20 cellular contexts compared by ENCODE assay signal in the genomic region with DNA sequence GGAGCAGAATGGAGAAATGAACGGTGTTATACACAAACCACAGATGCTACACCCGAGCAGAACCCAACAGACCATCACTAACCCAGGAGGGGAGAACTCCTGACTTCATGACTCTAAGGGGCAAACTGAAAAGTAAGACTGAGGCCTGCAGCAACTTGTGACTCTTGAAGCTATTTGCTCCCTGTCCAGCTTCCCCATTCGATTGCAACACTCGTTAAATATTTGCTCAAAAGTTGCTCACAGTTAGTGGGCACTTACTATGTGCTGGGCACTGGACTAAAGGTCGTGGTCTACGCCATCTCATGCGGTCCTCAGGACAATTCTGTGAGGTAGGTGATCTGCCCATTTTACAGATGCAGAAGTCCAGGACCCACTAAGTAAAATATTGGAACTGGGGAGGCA. TPM values are rescaled to one million over a fixed set of nuclear protein-coding genes. Genes with fewer than 3 reads are reported as not detected.
A peak's percentile ranks its signal among the peaks of the same experiment; 100 is the strongest.
DNase-seq lines count a peak whose midpoint lies in the region; ATAC-seq and TF ChIP-seq lines count a peak whose summit lies in the region.
"Had no signal": no experiment of that assay in that cellular context is flagged by ENCODE, and none has a peak within 500 bp of the region (broad histone marks: within the 10 kb centered on the region; RNA-seq: fewer than 3 reads in every experiment).

No MANE protein-coding gene starts in this region.

- H3K27me3 ChIP-seq in upper lobe of right lung: no peaks in the 10 kb centered on the region
- H3K27me3 ChIP-seq: colonic mucosa, vagina had no signal

- peak; percentile 60 for DNase-seq in MV-4-11 (lab: John Stamatoyannopoulos, UW)
- DNase-seq in epithelial cell of proximal tubule (ENCODE audit: low read depth): peak; percentile 82
- DNase-seq in upper lobe of right lung: no peak
- no peak for DNase-seq in activated T-cell treated with anti-CD3 and anti-CD28 coated beads for 4 hours
- no peak for DNase-seq in anterior cingulate cortex (lab: John Stamatoyannopoulos, UW)
- no peak for DNase-seq in type B pancreatic cell (ENCODE audit: extremely low spot score, unreplicated experiment)
- DNase-seq: activated CD8-positive, alpha-beta memory T cell treated with anti-CD3 and anti-CD28 coated beads for 24 hours; activated effector memory CD4-positive, alpha-beta T cell treated with Interleukin-2 at 50 U/mL for 16 hours; CD4-positive, alpha-beta memory T cell; colonic mucosa; EL; glutamatergic neuron; IMR-90; NCI-H1105 treated with DMSO at 0.1 percent for 48 hours; NK-92 treated with Interleukin-12 subunit alpha and Interleukin-12 subunit beta, amount 100 ng/mL, for 24 hours; stimulated activated naive CD8-positive, alpha-beta T cell treated with anti-CD3 and anti-CD28 coated beads, Interleukin-15, Interleukin-2, amounts not matched to agents 100 U/mL and 50 U/mL, for 24 hours had no signal

- no peaks in the 10 kb centered on the region for H3K9me3 ChIP-seq in upper lobe of right lung
- H3K9me3 ChIP-seq: colonic mucosa, esophagus muscularis mucosa, vagina had no signal

- H3K27me3 Mint-ChIP-seq in type B pancreatic cell: peaks cover 7% of the 10 kb centered on the region
- H3K27me3 Mint-ChIP-seq: CD4-positive, alpha-beta memory T cell had no signal

- H3K9me3 Mint-ChIP-seq in type B pancreatic cell: no peaks in the 10 kb centered on the region
- H3K9me3 Mint-ChIP-seq: CD4-positive, alpha-beta memory T cell had no signal

- H3K27ac Mint-ChIP-seq in type B pancreatic cell: no peak overlapping the region

- H3K27ac ChIP-seq in upper lobe of right lung: no peak overlapping the region
- H3K27ac ChIP-seq: colonic mucosa, esophagus muscularis mucosa, parathyroid adenoma, vagina had no signal

- ATAC-seq in GM19463 (IDR thresholded peaks at IDR 0.05; ENCODE audit: unreplicated experiment) (peak; percentile 74), upper lobe of right lung (peak; percentile 87)
- ATAC-seq: stimulated activated naive CD8-positive, alpha-beta T cell treated with anti-CD3 and anti-CD28 coated beads, Interleukin-15, Interleukin-2, amounts not matched to agents 100 U/mL and 50 U/mL, for 24 hours had no signal

- H3K4me3 ChIP-seq in epithelial cell of proximal tubule (ENCODE audit: low read depth, low read length): no peak overlapping the region
- H3K4me3 ChIP-seq in upper lobe of right lung: no peak overlapping the region
- H3K4me3 ChIP-seq: colonic mucosa, esophagus muscularis mucosa, vagina had no signal

- H3K36me3 Mint-ChIP-seq in type B pancreatic cell: no peaks in the 10 kb centered on the region
- H3K36me3 Mint-ChIP-seq: CD4-positive, alpha-beta memory T cell had no signal

- intact Hi-C loops in upper lobe of right lung (cut with DNase I): no loop called here

- no peak overlapping the region for H3K4me3 Mint-ChIP-seq in type B pancreatic cell
- H3K4me3 Mint-ChIP-seq: CD4-positive, alpha-beta memory T cell had no signal

- H3K4me1 Mint-ChIP-seq in type B pancreatic cell (ENCODE audit: unreplicated experiment): peaks cover 19% of the 10 kb centered on the region
- H3K4me1 Mint-ChIP-seq: CD4-positive, alpha-beta memory T cell had no signal

- TF ChIP-seq CTCF in epithelial cell of proximal tubule (conservative IDR thresholded peaks at IDR 0.05; ENCODE audit: low read depth, low read length) (no peak), upper lobe of right lung (IDR thresholded peaks at IDR 0.05) (no peak), type B pancreatic cell (conservative IDR thresholded peaks at IDR 0.05) (no peak)

- H3K4me1 ChIP-seq in upper lobe of right lung: no peaks in the 10 kb centered on the region
- H3K4me1 ChIP-seq: colonic mucosa, esophagus muscularis mucosa, parathyroid adenoma, vagina had no signal

- no peaks in the 10 kb centered on the region for H3K36me3 ChIP-seq in upper lobe of right lung
- H3K36me3 ChIP-seq: colonic mucosa, esophagus muscularis mucosa, vagina had no signal

RNA-seq across cellular contexts. Expression of a gene that starts 9.5 kb away (rescaled TPM):
- total RNA-seq in epithelial cell of proximal tubule (3.0 and 16.3 TPM in 2 replicates), upper lobe of right lung (82.2 TPM), type B pancreatic cell (ENCODE audit: low replicate concordance) (22.2 and 25.8 TPM in 2 replicates)

Comparison
In these comparisons a context has a peak if more than half of its experiments do, and no peak if none do; other contexts are left out.
1. DNase-seq: peak in MV-4-11 (single experiment) and epithelial cell of proximal tubule (single experiment); none in upper lobe of right lung (single experiment), activated T-cell treated with anti-CD3 and anti-CD28 coated beads for 4 hours (single experiment), anterior cingulate cortex (0 of 58) and type B pancreatic cell (single experiment).